Comparison of ENCODE assay signal across 1 cellular context in genomic region chr20:64035066-64035932, GRCh38.
A peak's percentile ranks its signal among the peaks of the same experiment; 100 is the strongest.
TF ChIP-seq lines count a peak whose summit lies in the region.

No MANE protein-coding gene starts in this region.

TF ChIP-seq in HepG2, 621 proteins besides CTCF, POLR2A, EP300 and RAD21 (continued from another document):
- TF ChIP-seq ZBTB40 (IDR thresholded peaks at IDR 0.05): no peak
- no peak for TF ChIP-seq ZBTB40 (CRISPR knock-in tag; IDR thresholded peaks at IDR 0.05)
- no peak for TF ChIP-seq ZNF790 (CRISPR knock-in tag; IDR thresholded peaks at IDR 0.05; ENCODE audit: borderline replicate concordance)
- TF ChIP-seq ZBTB8A (CRISPR knock-in tag; IDR thresholded peaks at IDR 0.05; ENCODE audit: borderline replicate concordance, low read depth): no peak
- TF ChIP-seq HMG20B (CRISPR knock-in tag; conservative IDR thresholded peaks at IDR 0.05): no peak
- no peak; the same call in 1 of the 2 replicates for TF ChIP-seq EED (CRISPR knock-in tag; IDR thresholded peaks at IDR 0.05)
- TF ChIP-seq NR1H2 (CRISPR knock-in tag; IDR thresholded peaks at IDR 0.05; ENCODE audit: borderline replicate concordance, low read depth): no peak
- no peak for TF ChIP-seq ZNF317 (CRISPR knock-in tag; IDR thresholded peaks at IDR 0.05)
- no peak for TF ChIP-seq BRCA1 (CRISPR knock-in tag; IDR thresholded peaks at IDR 0.05)
- TF ChIP-seq ZFP36 (IDR thresholded peaks at IDR 0.05; ENCODE audit: borderline replicate concordance, low read depth, low read length, partially characterized antibody): no peak
- 0 out of 2 replicates have a peak, but pooled peaks have one; percentile 44 for TF ChIP-seq TERF1 (CRISPR knock-in tag; IDR thresholded peaks at IDR 0.05)
- no peak for TF ChIP-seq MAF1 (CRISPR knock-in tag; IDR thresholded peaks at IDR 0.05; ENCODE audit: borderline replicate concordance)
- TF ChIP-seq HOXA5 (CRISPR knock-in tag; IDR thresholded peaks at IDR 0.05): no peak
- TF ChIP-seq HNF4A (CRISPR knock-in tag; IDR thresholded peaks at IDR 0.05): no peak
- no peak for TF ChIP-seq JUND (CRISPR knock-in tag; IDR thresholded peaks at IDR 0.05)
- 0 out of 2 replicates have a peak, but pooled peaks have one; percentile 11 for TF ChIP-seq STAT5B (CRISPR knock-in tag; IDR thresholded peaks at IDR 0.05)
- TF ChIP-seq ZNF770 (CRISPR knock-in tag; IDR thresholded peaks at IDR 0.05): no peak
TF ChIP-seq in HepG2: peak in this region for 28.
